23 cellular contexts compared by ENCODE assay signal in genomic region chr12:88037770-88038169, GRCh38. TPM values are rescaled to one million over a fixed set of nuclear protein-coding genes. Genes with fewer than 3 reads are reported as not detected.
A peak's percentile ranks its signal among the peaks of the same experiment; 100 is the strongest.
DNase-seq lines count a peak whose midpoint lies in the region; ATAC-seq lines count a peak whose summit lies in the region.
"Had no signal": no experiment of that assay in that cellular context is flagged by ENCODE, and none has a peak within 500 bp of the region (broad histone marks: within the 10 kb centered on the region; RNA-seq: fewer than 3 reads in every experiment).

No MANE protein-coding gene starts in this region.

- no peaks in the 10 kb centered on the region; the same call in 1 of the 2 replicates for H4K20me1 ChIP-seq in Karpas-422 (ENCODE audit: insufficient read depth, low read depth, low read length)

- H3K4me2 ChIP-seq in Karpas-422 (ENCODE audit: low read depth, low read length, poor library complexity, severe bottlenecking) (peak overlapping the region; percentile 79), skeletal muscle satellite cell (ENCODE audit: low read length) (peak overlapping the region; percentile 91)

- H3K4me1 Mint-ChIP-seq in activated naive CD4-positive, alpha-beta T cell treated with anti-CD3 and anti-CD28 coated beads, Interleukin-2, amount 50 U/mL, for 24 hours: peaks cover 63% of the 10 kb centered on the region
- H3K4me1 Mint-ChIP-seq in activated T-helper 17 cell treated with anti-CD3 and anti-CD28 coated beads, Interleukin-2, amount 50 U/mL, for 72 hours: peaks cover 21% of the 10 kb centered on the region

- H3K4me3 Mint-ChIP-seq in activated naive CD4-positive, alpha-beta T cell treated with anti-CD3 and anti-CD28 coated beads, Interleukin-2, amount 50 U/mL, for 24 hours: peak overlapping the region; percentile 36
- H3K4me3 Mint-ChIP-seq in activated T-helper 17 cell treated with anti-CD3 and anti-CD28 coated beads, Interleukin-2, amount 50 U/mL, for 72 hours: peak overlapping the region; percentile 91
- H3K4me3 Mint-ChIP-seq: CD14-positive monocyte had no signal

- no peaks in the 10 kb centered on the region for H3K27me3 Mint-ChIP-seq in activated naive CD4-positive, alpha-beta T cell treated with anti-CD3 and anti-CD28 coated beads, Interleukin-2, amount 50 U/mL, for 24 hours
- H3K27me3 Mint-ChIP-seq in activated T-helper 17 cell treated with anti-CD3 and anti-CD28 coated beads, Interleukin-2, amount 50 U/mL, for 72 hours: no peaks in the 10 kb centered on the region
- H3K27me3 Mint-ChIP-seq: activated CD4-positive, alpha-beta T cell treated with anti-CD3 and anti-CD28 coated beads for 36 hours; effector memory CD8-positive, alpha-beta T cell; naive B cell; stimulated activated naive CD8-positive, alpha-beta T cell treated with anti-CD3 and anti-CD28 coated beads, Interleukin-15, amount 100 ng/mL, for 72 hours had no signal

- H3K36me3 ChIP-seq in Karpas-422 (ENCODE audit: insufficient read depth, low read length) (peaks cover 48% of the 10 kb centered on the region), skeletal muscle satellite cell (ENCODE audit: insufficient read depth, low read length) (peaks cover 5% of the 10 kb centered on the region)
- H3K36me3 ChIP-seq: ovary, transverse colon had no signal

- no peak overlapping the region for H2AFZ ChIP-seq in Karpas-422 (ENCODE audit: low read length)
- H2AFZ ChIP-seq: GM23248 had no signal

- no peaks in the 10 kb centered on the region for H3K9me3 Mint-ChIP-seq in activated naive CD4-positive, alpha-beta T cell treated with anti-CD3 and anti-CD28 coated beads, Interleukin-2, amount 50 U/mL, for 24 hours
- H3K9me3 Mint-ChIP-seq in activated T-helper 17 cell treated with anti-CD3 and anti-CD28 coated beads, Interleukin-2, amount 50 U/mL, for 72 hours: no peaks in the 10 kb centered on the region
- H3K9me3 Mint-ChIP-seq: effector memory CD8-positive, alpha-beta T cell; naive B cell; stimulated activated naive CD8-positive, alpha-beta T cell treated with anti-CD3 and anti-CD28 coated beads, Interleukin-15, amount 100 ng/mL, for 72 hours had no signal

- H3K4me3 ChIP-seq in Karpas-422 (ENCODE audit: low read length) (peak overlapping the region; percentile 94), skeletal muscle satellite cell (ENCODE audit: low read length) (no peak overlapping the region)
- H3K4me3 ChIP-seq: ovary, right atrium auricular region, transverse colon had no signal

- H3K9me2 ChIP-seq in Karpas-422 (replicated peaks; ENCODE audit: insufficient read depth, low read length): peaks cover 6% of the 10 kb centered on the region; the same call in 1 of the 2 replicates

- H3K9me3 ChIP-seq in Karpas-422 (ENCODE audit: low read length) (no peaks in the 10 kb centered on the region), skeletal muscle satellite cell (replicated peaks; ENCODE audit: low read length) (no peaks in the 10 kb centered on the region)
- H3K9me3 ChIP-seq: ovary, right atrium auricular region, transverse colon had no signal

- H3K9ac ChIP-seq in Karpas-422 (ENCODE audit: low read length): 0 out of 2 replicates have a peak overlapping the region, but pooled peaks have one; percentile 91
- H3K9ac ChIP-seq in skeletal muscle satellite cell (ENCODE audit: low read depth, low read length): no peak overlapping the region
- H3K9ac ChIP-seq: GM23248 had no signal

- no peaks in the 10 kb centered on the region for H3K36me3 Mint-ChIP-seq in activated naive CD4-positive, alpha-beta T cell treated with anti-CD3 and anti-CD28 coated beads, Interleukin-2, amount 50 U/mL, for 24 hours
- H3K36me3 Mint-ChIP-seq in activated T-helper 17 cell treated with anti-CD3 and anti-CD28 coated beads, Interleukin-2, amount 50 U/mL, for 72 hours (ENCODE audit: low read depth): peaks cover 58% of the 10 kb centered on the region
- H3K36me3 Mint-ChIP-seq: CD14-positive monocyte, naive B cell had no signal

- H3K4me1 ChIP-seq in Karpas-422 (ENCODE audit: low read length) (peaks cover 35% of the 10 kb centered on the region), skeletal muscle satellite cell (ENCODE audit: control insufficient read depth, insufficient read depth, low read length) (peaks cover 15% of the 10 kb centered on the region)

- no peak for ATAC-seq in activated T-helper 17 cell treated with anti-CD3 and anti-CD28 coated beads, Interleukin-2, amount 50 U/mL, for 72 hours (replicated peaks)
- ATAC-seq: activated CD4-positive, alpha-beta T cell treated with anti-CD3 and anti-CD28 coated beads for 36 hours; effector memory CD8-positive, alpha-beta T cell; stimulated activated naive CD8-positive, alpha-beta T cell treated with anti-CD3 and anti-CD28 coated beads, Interleukin-15, amount 100 ng/mL, for 72 hours had no signal

- no peaks in the 10 kb centered on the region for H3K27me3 ChIP-seq in Karpas-422 (ENCODE audit: low read length)
- H3K27me3 ChIP-seq in skeletal muscle satellite cell (ENCODE audit: control insufficient read depth, insufficient read depth, low read length): no peaks in the 10 kb centered on the region
- H3K27me3 ChIP-seq: ovary, right atrium auricular region, transverse colon had no signal

- peaks cover 74% of the 10 kb centered on the region for H3K79me2 ChIP-seq in Karpas-422 (ENCODE audit: low read length)

- H3K27ac ChIP-seq in Karpas-422 (ENCODE audit: low read length): no peak overlapping the region
- H3K27ac ChIP-seq: GM23248, ovary, right atrium auricular region, transverse colon had no signal

- H3K27ac Mint-ChIP-seq in activated naive CD4-positive, alpha-beta T cell treated with anti-CD3 and anti-CD28 coated beads, Interleukin-2, amount 50 U/mL, for 24 hours: no peak overlapping the region
- peak overlapping the region; percentile 48 for H3K27ac Mint-ChIP-seq in activated T-helper 17 cell treated with anti-CD3 and anti-CD28 coated beads, Interleukin-2, amount 50 U/mL, for 72 hours
- H3K27ac Mint-ChIP-seq: CD14-positive monocyte; stimulated activated naive CD8-positive, alpha-beta T cell treated with anti-CD3 and anti-CD28 coated beads, Interleukin-15, amount 100 ng/mL, for 72 hours had no signal

- no peak for DNase-seq in activated naive CD4-positive, alpha-beta T cell treated with anti-CD3 and anti-CD28 coated beads, Interleukin-2, amount 50 U/mL, for 16 hours
- DNase-seq in Karpas-422 (no peak), GM19238 (ENCODE audit: insufficient read length, low spot score) (no peak), ecto neural progenitor cell (ENCODE audit: low spot score) (no peak), DMS153 treated with DMSO at 0.1 percent for 48 hours (lab: John Stamatoyannopoulos, UW; ENCODE audit: unreplicated experiment) (no peak)
- DNase-seq: activated CD4-positive, alpha-beta T cell treated with anti-CD3 and anti-CD28 coated beads for 36 hours; effector memory CD8-positive, alpha-beta T cell; GM23248; mesendoderm; naive B cell; NCI-H146; NCI-H526 treated with DMSO at 0.1 percent for 48 hours; ovary; SHP77; stimulated activated CD4-positive, alpha-beta T cell treated with anti-CD3 and anti-CD28 coated beads, Interleukin-12 subunit alpha, Interleukin-12 subunit beta, amount 100 ng/mL, for 4 hours; stimulated activated naive CD8-positive, alpha-beta T cell treated with anti-CD3 and anti-CD28 coated beads, Interleukin-15, amount 100 ng/mL, for 72 hours; T-helper 1 cell; transverse colon had no signal

RNA-seq across cellular contexts. Expression of gene C12orf50, which starts 8.6 kb away (rescaled TPM):
- 0.18 TPM in 1 of 2 replicates, not detected in the other for total RNA-seq in Karpas-422 (2014; rRNA removed; shearing (Covaris generic); ENCODE audit: low replicate concordance)
- total RNA-seq in activated T-helper 17 cell treated with anti-CD3 and anti-CD28 coated beads, Interleukin-2, amount 50 U/mL, for 72 hours: under 1 TPM in 1 of 2 donors, not detected in 1; 0.29 TPM
- not detected in 2 replicates for total RNA-seq in skeletal muscle satellite cell (2012; rRNA removed)
- total RNA-seq: GM23248, right atrium auricular region, transverse colon had no signal
